Comparison of ENCODE assay signal across 14 cellular contexts in genomic region chr2:44107086-44107740, GRCh38.
DNase-seq lines count a peak whose midpoint lies in the region; ATAC-seq, FAIRE-seq and TF ChIP-seq lines count a peak whose summit lies in the region.
"Had no signal": no experiment of that assay in that cellular context is flagged by ENCODE, and none has a peak within 500 bp of the region (broad histone marks: within the 10 kb centered on the region; RNA-seq: fewer than 3 reads in every experiment).

No MANE protein-coding gene starts in this region.

- H3K4me3 ChIP-seq in H1 (ENCODE audit: extremely low read depth in 1 of 4, insufficient read depth in 2 of 4, low read depth in 3 of 4, low read length in 4 of 4) (no peak overlapping the region), mucosa of descending colon (no peak overlapping the region)
- H3K4me3 ChIP-seq: adrenal gland had no signal

- H3K27ac ChIP-seq in H1 (ENCODE audit: low read depth, low read length), result no peak overlapping the region
- H3K27ac ChIP-seq: 22Rv1, adrenal gland had no signal

- TF ChIP-seq EP300 in H1 (IDR thresholded peaks at IDR 0.05; ENCODE audit: borderline replicate concordance in 1 of 2, low read depth in 2 of 2, low read length in 2 of 2), result no peak

- H2BK20ac ChIP-seq in H1 (ENCODE audit: low read length), result no peak overlapping the region

- no peaks in the 10 kb centered on the region for H3K79me1 ChIP-seq in H1 (ENCODE audit: low read depth, low read length)

- TF ChIP-seq RAD21 in H1 (IDR thresholded peaks at IDR 0.05 in 1 of 2, conservative IDR thresholded peaks at IDR 0.05 in 1 of 2; ENCODE audit: low read depth in 2 of 2, low read length in 2 of 2), result no peak

- H3K9ac ChIP-seq in H1 (replicated peaks in 1 of 4; ENCODE audit: extremely low read depth in 1 of 4, low read depth in 3 of 4, low read length in 3 of 4), result no peak overlapping the region

- H3K36me3 ChIP-seq in H1 (ENCODE audit: control insufficient read depth in 2 of 4, insufficient read depth in 4 of 4, low read length in 3 of 4) (no peaks in the 10 kb centered on the region), mucosa of descending colon (ENCODE audit: low read depth) (no peaks in the 10 kb centered on the region)
- H3K36me3 ChIP-seq: adrenal gland had no signal

- FAIRE-seq in H1 (lab: Jason Lieb, UNC), result no peak

- peaks cover 0 to 3% (median 1%) of the 10 kb centered on the region in 4 experiments; a peak in 2 of 7 replicates for H3K4me1 ChIP-seq in H1 (replicated peaks in 1 of 4; ENCODE audit: control insufficient read depth in 3 of 4, insufficient read depth in 4 of 4, low read length in 3 of 4)
- peaks cover 11% of the 10 kb centered on the region for H3K4me1 ChIP-seq in mucosa of descending colon (ENCODE audit: low read depth)
- H3K4me1 ChIP-seq: adrenal gland had no signal

- H2BK120ac ChIP-seq in H1 (replicated peaks; ENCODE audit: low read depth, low read length), result no peak overlapping the region

- H3K18ac ChIP-seq in H1 (ENCODE audit: extremely low read depth, low read length), result no peak overlapping the region

- no peak overlapping the region for H3K23ac ChIP-seq in H1 (ENCODE audit: insufficient read length)

- H3K79me2 ChIP-seq in H1 (ENCODE audit: control insufficient read depth in 1 of 2, insufficient read depth in 2 of 2, low read length in 2 of 2), result no peaks in the 10 kb centered on the region

- H2BK5ac ChIP-seq in H1 (ENCODE audit: low read depth, low read length), result no peak overlapping the region

- no peaks in the 10 kb centered on the region; the same call in 1 of the 2 replicates for H3K23me2 ChIP-seq in H1 (ENCODE audit: low read depth, low read length)

- H2AFZ ChIP-seq in H1 (ENCODE audit: low read length), result 0 out of 2 replicates have a peak overlapping the region, but pooled peaks have one; percentile 40

- no peak overlapping the region for H2AK5ac ChIP-seq in H1 (ENCODE audit: low read depth, low read length)

- H3K4ac ChIP-seq in H1 (replicated peaks; ENCODE audit: insufficient read length, low read depth, low read length), result no peak overlapping the region

- H3K56ac ChIP-seq in H1 (replicated peaks; ENCODE audit: insufficient read length, low read depth, low read length), result no peak overlapping the region

- H2BK15ac ChIP-seq in H1 (ENCODE audit: low read length), result no peak overlapping the region

- no peak overlapping the region for H3K4me2 ChIP-seq in H1 (ENCODE audit: insufficient read depth in 1 of 2, low read depth in 2 of 2, low read length in 2 of 2)

- no peaks in the 10 kb centered on the region for H3K27me3 ChIP-seq in H1 (replicated peaks in 1 of 4; ENCODE audit: control insufficient read depth in 3 of 4, extremely low read depth in 1 of 4, insufficient read depth in 3 of 4, low read length in 3 of 4)
- H3K27me3 ChIP-seq: adrenal gland had no signal

- H4K8ac ChIP-seq in H1 (ENCODE audit: extremely low read depth, insufficient read depth, low read length), result no peak overlapping the region

- no peak overlapping the region for H3K14ac ChIP-seq in H1 (ENCODE audit: insufficient read length)

- intact Hi-C loops in mucosa of descending colon (cut with DNase I, micrococcal nuclease), result no loop called here

- ATAC-seq in GM21447 (IDR thresholded peaks at IDR 0.05; ENCODE audit: unreplicated experiment) (peak; percentile 91), HG03108 (IDR thresholded peaks at IDR 0.05; ENCODE audit: unreplicated experiment) (peak; percentile 89), mucosa of descending colon (no peak)
- ATAC-seq: Panc1 had no signal

- TF ChIP-seq CTCF in H1 (IDR thresholded peaks at IDR 0.05; ENCODE audit: control extremely low read depth in 1 of 3, insufficient read depth in 1 of 3, low read depth in 1 of 3, low read length in 3 of 3) (no peak), mucosa of descending colon (IDR thresholded peaks at IDR 0.05) (no peak)

- DNase-seq in DMS 273 (lab: John Stamatoyannopoulos, UW; ENCODE audit: unreplicated experiment) (peak; percentile 14), DMS 273 treated with DMSO at 0.1 percent for 48 hours (lab: John Stamatoyannopoulos, UW) (no peak), H1 (ENCODE audit: low read depth in 1 of 2, low spot score in 2 of 2) (no peak), NK-92 (lab: John Stamatoyannopoulos, UW; ENCODE audit: unreplicated experiment) (no peak), mucosa of descending colon (no peak)
- DNase-seq in activated CD4-positive, CD25-positive, alpha-beta regulatory T cell treated with anti-CD3 and anti-CD28 coated beads, Interleukin-2, amount 50 U/mL, for 72 hours, result no peak
- DNase-seq: NCI-H1417 treated with DMSO at 0.1 percent for 48 hours; stimulated activated CD4-positive, alpha-beta T cell treated with anti-CD3 and anti-CD28 coated beads, Interleukin-12 subunit alpha, Interleukin-12 subunit beta, amount 100 ng/mL, for 4 hours; stimulated activated CD8-positive, alpha-beta memory T cell treated with anti-CD3 and anti-CD28 coated beads, Interleukin-4, amount 100 ng/mL, for 48 hours had no signal

- H4K20me1 ChIP-seq in H1 (replicated peaks in 1 of 2; ENCODE audit: control insufficient read depth in 1 of 2, insufficient read depth in 2 of 2, low read length in 2 of 2), result no peaks in the 10 kb centered on the region

- H4K5ac ChIP-seq in H1 (ENCODE audit: insufficient read length, low read depth, low read length), result no peak overlapping the region

- H4K91ac ChIP-seq in H1 (replicated peaks; ENCODE audit: insufficient read length, low read length), result no peak overlapping the region

- CTCF ChIA-PET in H1 (lab: Charles Lee; ENCODE audit: partially characterized antibody), result interaction anchor here (0.5 to 1.3 kb wide), 3 partner anchors 19 to 103 kb away, joined by 3 read pairs; no protein-coding TSS in a partner anchor

- POLR2A ChIA-PET in H1 (lab: Charles Lee; ENCODE audit: partially characterized antibody), result interaction anchor here (0.6 kb wide), 1 partner anchor 15 kb away, joined by 3 read pairs; no protein-coding TSS in a partner anchor

- H2BK12ac ChIP-seq in H1 (ENCODE audit: low read depth, low read length), result no peak overlapping the region; the same call in 1 of the 2 replicates

- no peaks in the 10 kb centered on the region for H3K9me3 ChIP-seq in H1 (ENCODE audit: insufficient read depth in 2 of 2, low read depth in 1 of 2, low read length in 1 of 2)
- H3K9me3 ChIP-seq in mucosa of descending colon, result no peaks in the 10 kb centered on the region
- H3K9me3 ChIP-seq: adrenal gland had no signal

- TF ChIP-seq POLR2A in H1 (IDR thresholded peaks at IDR 0.05; ENCODE audit: control extremely low read depth in 1 of 2, low read depth in 2 of 2, low read length in 2 of 2), result no peak

- WGBS in H1 (ENCODE audit: extremely low coverage in 1 of 2, insufficient coverage in 1 of 2, insufficient read length in 1 of 2, insufficient replicate concordance in 2 of 2, low coverage in 1 of 2, low lambda C conversion rate in 2 of 2, missing lambda C conversion rate in 1 of 2), 2 experiments, result 84% methylated on average over 5 of the region's 5 CpGs; no CpG with 5 or more reads in 1 of the 2 experiments

TF ChIP-seq in H1, 55 proteins besides CTCF, POLR2A, EP300 and RAD21:
- TF ChIP-seq SAP30 (IDR thresholded peaks at IDR 0.05; ENCODE audit: insufficient read depth, insufficient replicate concordance, low read length), result no peak
- TF ChIP-seq YY1 (IDR thresholded peaks at IDR 0.05; ENCODE audit: low read depth, low read length), result no peak
- TF ChIP-seq GABPA (IDR thresholded peaks at IDR 0.05; ENCODE audit: borderline replicate concordance, insufficient read depth, low read length), result no peak
- no peak for TF ChIP-seq PHF8 (conservative IDR thresholded peaks at IDR 0.05; ENCODE audit: low read depth, low read length)
- TF ChIP-seq ZNF274 (IDR thresholded peaks at IDR 0.05; ENCODE audit: borderline replicate concordance, extremely low read depth, low read length), result no peak
- TF ChIP-seq CEBPB (IDR thresholded peaks at IDR 0.05; ENCODE audit: low read depth, low read length), result no peak
- no peak for TF ChIP-seq RFX5 (IDR thresholded peaks at IDR 0.05; ENCODE audit: borderline replicate concordance, low read depth, low read length)
- no peak for TF ChIP-seq CBX8 (IDR thresholded peaks at IDR 0.05; ENCODE audit: borderline replicate concordance, low read depth, low read length)
- no peak for TF ChIP-seq BACH1 (IDR thresholded peaks at IDR 0.05; ENCODE audit: low read length)
- no peak for TF ChIP-seq SRF (IDR thresholded peaks at IDR 0.05; ENCODE audit: low read depth, low read length)
- TF ChIP-seq KDM1A (IDR thresholded peaks at IDR 0.05; ENCODE audit: borderline replicate concordance, low read length), result no peak
- TF ChIP-seq FOSL1 (IDR thresholded peaks at IDR 0.05; ENCODE audit: insufficient read depth, low read depth, low read length), result no peak
- TF ChIP-seq ATF2 (IDR thresholded peaks at IDR 0.05; ENCODE audit: low read length), result no peak
- no peak for TF ChIP-seq RBBP5 (IDR thresholded peaks at IDR 0.05; ENCODE audit: borderline replicate concordance, low read depth, low read length)
- TF ChIP-seq POU5F1 (IDR thresholded peaks at IDR 0.05; ENCODE audit: low read depth, low read length), result no peak
- TF ChIP-seq SIRT6 (IDR thresholded peaks at IDR 0.05; ENCODE audit: low read length), result no peak
- TF ChIP-seq EGR1 (IDR thresholded peaks at IDR 0.05; ENCODE audit: borderline replicate concordance, low read depth, low read length), result no peak
- no peak for TF ChIP-seq CHD2 (IDR thresholded peaks at IDR 0.05; ENCODE audit: low read length)
- TF ChIP-seq MAX (IDR thresholded peaks at IDR 0.05), result no peak
